ENCODE assay signal across 8 cellular contexts in the genomic region with DNA sequence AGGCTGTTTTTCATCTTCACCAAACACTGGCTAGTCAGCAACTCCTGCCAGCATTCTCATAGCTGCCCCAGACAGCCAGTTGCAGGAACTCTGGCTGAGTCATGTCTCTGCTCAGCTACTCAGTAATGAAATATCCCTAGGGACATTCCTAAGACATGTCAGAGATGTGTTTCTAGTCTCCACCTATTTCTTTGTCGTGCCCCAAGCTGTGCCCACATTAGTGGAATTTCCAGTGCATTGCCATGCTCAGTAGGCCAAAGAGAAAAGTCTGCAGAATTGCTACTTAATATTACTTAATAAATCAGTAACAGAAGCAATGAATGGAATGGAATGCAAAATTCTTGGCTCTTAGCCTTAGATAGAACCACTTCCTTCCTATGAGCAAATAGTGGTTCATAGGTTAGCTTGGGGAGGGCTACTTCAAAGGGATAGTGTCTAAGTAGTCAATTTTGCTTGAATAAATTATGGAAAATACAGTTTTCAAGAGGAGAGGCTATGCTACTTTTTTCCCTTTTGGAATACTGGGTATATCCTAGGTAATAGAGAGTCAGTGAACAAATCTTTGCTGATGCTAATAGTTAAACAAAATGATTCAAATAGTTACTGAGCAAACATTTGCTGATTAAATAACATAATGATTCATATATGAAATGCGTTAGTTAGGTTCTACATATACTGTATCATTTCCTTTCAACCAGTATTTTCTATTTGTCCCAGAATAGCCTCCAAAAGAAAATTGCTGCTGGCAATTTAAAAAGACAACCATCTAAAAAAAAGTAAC. TPM values are rescaled to one million over a fixed set of nuclear protein-coding genes. Genes with fewer than 3 reads are reported as not detected.
DNase-seq lines count a peak whose midpoint lies in the region; ATAC-seq lines count a peak whose summit lies in the region.

No MANE protein-coding gene starts in this region.

- peak; percentile 99 for DNase-seq in H4 (ENCODE audit: low spot score)
- peak; percentile 94 for DNase-seq in amniotic epithelial cell (ENCODE audit: low read depth)
- peak; percentile 92 for DNase-seq in hepatic stellate cell (ENCODE audit: low spot score)
- DNase-seq in smooth muscle cell of the brain vasculature (ENCODE audit: low read depth, low spot score): peak; percentile 88
- no peak for DNase-seq in mesenteric fat pad (ENCODE audit: low spot score)
- DNase-seq in head of caudate nucleus: no peak
- no peak for DNase-seq in NCI-H1417 (lab: John Stamatoyannopoulos, UW)

- ATAC-seq in HG02973 (IDR thresholded peaks at IDR 0.05; ENCODE audit: unreplicated experiment): no peak

- intact Hi-C loops in head of caudate nucleus (cut with DNase I): no loop called here

RNA-seq across cellular contexts. Expression of gene SEMA3C, which starts 23.6 kb away (rescaled TPM):
- total RNA-seq in H4 (2014; rRNA removed; shearing (Covaris generic)): 135 and 150 TPM in 2 replicates
- total RNA-seq in mesenteric fat pad: 93.6 TPM

Comparison
In these comparisons a context has a peak if more than half of its experiments do, and no peak if none do; other contexts are left out.
1. DNase-seq: peak in H4 (single experiment), amniotic epithelial cell (single experiment), hepatic stellate cell (single experiment) and smooth muscle cell of the brain vasculature (single experiment); none in mesenteric fat pad (single experiment), head of caudate nucleus (0 of 42) and NCI-H1417 (0 of 3).